Comparison of ENCODE assay signal across 16 cellular contexts in the genomic region with DNA sequence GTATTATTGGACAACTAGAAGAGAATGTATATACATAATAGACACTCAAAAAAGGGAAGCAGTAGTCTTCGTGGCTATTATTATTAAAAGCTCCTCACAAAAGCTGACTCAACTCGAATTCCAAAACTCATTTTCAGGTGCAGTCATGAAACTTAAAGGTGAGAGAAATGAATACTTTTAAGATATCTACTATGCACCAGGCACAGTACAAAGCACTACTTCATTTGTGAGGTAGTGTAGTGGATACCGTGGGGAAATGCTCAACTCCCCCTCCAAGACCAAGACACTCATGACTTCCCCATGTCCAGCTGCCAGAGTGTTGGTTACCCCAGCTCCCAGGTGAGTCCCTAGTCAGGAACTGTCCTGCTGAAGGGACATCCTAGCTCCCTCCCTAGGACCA. TPM values are rescaled to one million over a fixed set of nuclear protein-coding genes. Genes with fewer than 3 reads are reported as not detected.
"Had no signal": no experiment of that assay in that cellular context is flagged by ENCODE, and none has a peak within 500 bp of the region (broad histone marks: within the 10 kb centered on the region; RNA-seq: fewer than 3 reads in every experiment).

No MANE protein-coding gene starts in this region.

- H3K4me3 ChIP-seq: tibial artery, vagina had no signal

- H3K4me1 Mint-ChIP-seq: activated CD4-positive, alpha-beta T cell treated with anti-CD3 and anti-CD28 coated beads, Interleukin-2, amount 10 ng/mL, durations not matched to agents 7 days and 5 days; activated naive CD8-positive, alpha-beta T cell treated with anti-CD3 and anti-CD28 coated beads for 36 hours; central memory CD8-positive, alpha-beta T cell had no signal

- H3K4me3 Mint-ChIP-seq: activated CD4-positive, alpha-beta T cell treated with anti-CD3 and anti-CD28 coated beads, Interleukin-2, amount 10 ng/mL, durations not matched to agents 7 days and 5 days; activated naive CD8-positive, alpha-beta T cell treated with anti-CD3 and anti-CD28 coated beads for 36 hours; activated T-helper 1 cell treated with anti-CD3 and anti-CD28 coated beads, Interleukin-12 subunit alpha, Interleukin-12 subunit beta, Interleukin-2, Interleukin-4 antibody, amounts not matched to agents 30 ng/mL and 10 ng/mL and 1 ng/mL, durations not matched to agents 14 hours and 24 hours and 36 hours; central memory CD8-positive, alpha-beta T cell; stimulated activated memory B cell treated with anti-CD40 and anti-IgM and Interleukin-4, amounts not matched to agents 10 μg/mL and 1 μg/mL and 100 μg/mL, for 72 hours had no signal

- H3K36me3 ChIP-seq: brain microvascular endothelial cell, tibial artery, vagina had no signal

- H3K27ac ChIP-seq: brain microvascular endothelial cell, tibial artery, vagina had no signal

- H3K27ac Mint-ChIP-seq: activated CD4-positive, alpha-beta T cell treated with anti-CD3 and anti-CD28 coated beads, Interleukin-2, amount 10 ng/mL, durations not matched to agents 7 days and 5 days; activated naive CD8-positive, alpha-beta T cell treated with anti-CD3 and anti-CD28 coated beads for 36 hours; activated T-helper 1 cell treated with anti-CD3 and anti-CD28 coated beads, Interleukin-12 subunit alpha, Interleukin-12 subunit beta, Interleukin-2, Interleukin-4 antibody, amounts not matched to agents 30 ng/mL and 10 ng/mL and 1 ng/mL, durations not matched to agents 14 hours and 24 hours and 36 hours; stimulated activated memory B cell treated with anti-CD40 and anti-IgM and Interleukin-4, amounts not matched to agents 10 μg/mL and 1 μg/mL and 100 μg/mL, for 72 hours had no signal

- H3K36me3 Mint-ChIP-seq: activated naive CD8-positive, alpha-beta T cell treated with anti-CD3 and anti-CD28 coated beads for 36 hours; stimulated activated memory B cell treated with anti-CD40 and anti-IgM and Interleukin-4, amounts not matched to agents 10 μg/mL and 1 μg/mL and 100 μg/mL, for 72 hours had no signal

- H3K27me3 ChIP-seq: vagina had no signal

- H3K4me1 ChIP-seq: vagina had no signal

- H3K9me3 ChIP-seq: vagina had no signal

- ATAC-seq: left lobe of liver; stimulated activated memory B cell treated with anti-CD40 and anti-IgM and Interleukin-4, amounts not matched to agents 10 μg/mL and 1 μg/mL and 100 μg/mL, for 72 hours had no signal

- DNase-seq: activated CD4-positive, alpha-beta T cell treated with anti-CD3 and anti-CD28 coated beads, Interleukin-2, amount 10 ng/mL, durations not matched to agents 7 days and 5 days; activated naive CD8-positive, alpha-beta T cell treated with anti-CD3 and anti-CD28 coated beads for 36 hours; brain microvascular endothelial cell; cortex of kidney; effector CD8-positive, alpha-beta T cell; foreskin fibroblast; mammary epithelial cell; posterior cingulate gyrus; stimulated activated CD4-positive, alpha-beta T cell treated with anti-CD3 and anti-CD28 coated beads, Interleukin-2, amount 100 ng/mL, for 48 hours; tibial artery had no signal

- H3K9me3 Mint-ChIP-seq: activated CD4-positive, alpha-beta T cell treated with anti-CD3 and anti-CD28 coated beads, Interleukin-2, amount 10 ng/mL, durations not matched to agents 7 days and 5 days; activated naive CD8-positive, alpha-beta T cell treated with anti-CD3 and anti-CD28 coated beads for 36 hours; activated T-helper 1 cell treated with anti-CD3 and anti-CD28 coated beads, Interleukin-12 subunit alpha, Interleukin-12 subunit beta, Interleukin-2, Interleukin-4 antibody, amounts not matched to agents 30 ng/mL and 10 ng/mL and 1 ng/mL, durations not matched to agents 14 hours and 24 hours and 36 hours; central memory CD8-positive, alpha-beta T cell; stimulated activated memory B cell treated with anti-CD40 and anti-IgM and Interleukin-4, amounts not matched to agents 10 μg/mL and 1 μg/mL and 100 μg/mL, for 72 hours had no signal

RNA-seq across cellular contexts. Expression of gene SYN3, which starts 2.1 kb away (rescaled TPM):
- total RNA-seq: activated CD4-positive, alpha-beta T cell treated with anti-CD3 and anti-CD28 coated beads, Interleukin-2, amount 10 ng/mL, durations not matched to agents 7 days and 5 days; activated CD8-positive, alpha-beta memory T cell treated with anti-CD3 and anti-CD28 coated beads for 36 hours; activated naive CD8-positive, alpha-beta T cell treated with anti-CD3 and anti-CD28 coated beads for 36 hours; activated T-helper 1 cell treated with anti-CD3 and anti-CD28 coated beads, Interleukin-12 subunit alpha, Interleukin-12 subunit beta, Interleukin-2, Interleukin-4 antibody, amounts not matched to agents 30 ng/mL and 10 ng/mL and 1 ng/mL, durations not matched to agents 14 hours and 24 hours and 36 hours; mammary epithelial cell; vagina had no signal
